Comparison of ENCODE assay signal across 11 cellular contexts in genomic region chr14:55285048-55285652, GRCh38.
"Had no signal": no experiment of that assay in that cellular context is flagged by ENCODE, and none has a peak within 500 bp of the region (broad histone marks: within the 10 kb centered on the region; RNA-seq: fewer than 3 reads in every experiment).

No MANE protein-coding gene starts in this region.

- H3K27ac ChIP-seq: left ventricle myocardium inferior, tibial artery, vagina had no signal

- H3K4me3 ChIP-seq: left ventricle myocardium inferior, tibial artery, vagina had no signal

- H3K27me3 ChIP-seq: tibial artery, vagina had no signal

- H3K27me3 Mint-ChIP-seq: activated B cell treated with CpG ODN at 0.5 μM for 24 hours; activated CD4-positive, alpha-beta T cell treated with anti-CD3 and anti-CD28 coated beads, Interleukin-2, amount 10 ng/mL, durations not matched to agents 7 days and 5 days; brain; dendritic cell treated with granulocyte-macrophage colony-stimulating factor and Interleukin-4, amounts not matched to agents 40 ng/mL and 50 ng/mL, for 4 days had no signal

- DNase-seq: activated B cell treated with CpG ODN at 0.5 μM for 24 hours; activated CD4-positive, alpha-beta T cell treated with anti-CD3 and anti-CD28 coated beads, Interleukin-2, amount 10 ng/mL, durations not matched to agents 7 days and 5 days; activated naive CD4-positive, alpha-beta T cell treated with anti-CD3 and anti-CD28 coated beads, Interleukin-2, amount 50 U/mL, for 16 hours; activated T-cell treated with anti-CD3 and anti-CD28 coated beads for 4 hours; glutamatergic neuron; immature natural killer cell; left ventricle myocardium inferior; tibial artery had no signal

- H3K4me3 Mint-ChIP-seq: activated B cell treated with CpG ODN at 0.5 μM for 24 hours; activated CD4-positive, alpha-beta T cell treated with anti-CD3 and anti-CD28 coated beads, Interleukin-2, amount 10 ng/mL, durations not matched to agents 7 days and 5 days; brain; dendritic cell treated with granulocyte-macrophage colony-stimulating factor and Interleukin-4, amounts not matched to agents 40 ng/mL and 50 ng/mL, for 4 days; immature natural killer cell had no signal

- H3K36me3 ChIP-seq: left ventricle myocardium inferior, tibial artery, vagina had no signal

- H3K9me3 ChIP-seq: left ventricle myocardium inferior, tibial artery, vagina had no signal

- H3K27ac Mint-ChIP-seq: activated B cell treated with CpG ODN at 0.5 μM for 24 hours; activated CD4-positive, alpha-beta T cell treated with anti-CD3 and anti-CD28 coated beads, Interleukin-2, amount 10 ng/mL, durations not matched to agents 7 days and 5 days; brain; dendritic cell treated with granulocyte-macrophage colony-stimulating factor and Interleukin-4, amounts not matched to agents 40 ng/mL and 50 ng/mL, for 4 days had no signal

- H3K9me3 Mint-ChIP-seq: activated B cell treated with CpG ODN at 0.5 μM for 24 hours; activated CD4-positive, alpha-beta T cell treated with anti-CD3 and anti-CD28 coated beads, Interleukin-2, amount 10 ng/mL, durations not matched to agents 7 days and 5 days; dendritic cell treated with granulocyte-macrophage colony-stimulating factor and Interleukin-4, amounts not matched to agents 40 ng/mL and 50 ng/mL, for 4 days; immature natural killer cell had no signal
